In genomic region chr13:101946411-101946810, GRCh38 we compare ENCODE assay signal across 19 cellular contexts.
DNase-seq lines count a peak whose midpoint lies in the region; ATAC-seq lines count a peak whose summit lies in the region.
"Had no signal": no experiment of that assay in that cellular context is flagged by ENCODE, and none has a peak within 500 bp of the region (broad histone marks: within the 10 kb centered on the region; RNA-seq: fewer than 3 reads in every experiment).

No MANE protein-coding gene starts in this region.

- H2BK5ac ChIP-seq in trophoblast cell (ENCODE audit: low read depth, low read length, poor library complexity): no peak overlapping the region

- H3K4me3 ChIP-seq in trophoblast cell (ENCODE audit: low read depth, low read length) (no peak overlapping the region), HAP-1 (no peak overlapping the region)

- no peak overlapping the region for H3K27ac ChIP-seq in trophoblast cell (ENCODE audit: low read depth, low read length)

- intact Hi-C loops in left colon (cut with DNase I, micrococcal nuclease): no loop called here

- H3K23ac ChIP-seq in trophoblast cell (ENCODE audit: low read length): no peak overlapping the region

- H4K91ac ChIP-seq in trophoblast cell (ENCODE audit: low read depth, low read length): no peak overlapping the region

- H3K9me3 ChIP-seq in trophoblast cell (ENCODE audit: insufficient read depth, low read depth, low read length) (no peaks in the 10 kb centered on the region), HAP-1 (no peaks in the 10 kb centered on the region)

- H3K4ac ChIP-seq in trophoblast cell (ENCODE audit: low read depth, low read length): no peak overlapping the region

- DNase-seq in DMS 273 treated with DMSO at 0.1 percent for 48 hours (lab: John Stamatoyannopoulos, UW) (peak; percentile 93), NCI-H1694 treated with DMSO at 0.1 percent for 48 hours (lab: John Stamatoyannopoulos, UW) (peak; percentile 18), NCI-H69 (lab: John Stamatoyannopoulos, UW) (peak; percentile 67), trophoblast cell (no peak), left colon (no peak), HAP-1 (ENCODE audit: low spot score in 2 of 2) (no peak), HPDE6-E6E7 (ENCODE audit: extremely low spot score) (no peak)
- DNase-seq: ACHN; Calu3; CD4-positive, alpha-beta T cell; DMS153; DMS79 treated with DMSO at 0.1 percent for 48 hours; EL; GDM1; GOT3; HCEC 1CT; HFFc6; IMR-90; KBM-7 had no signal

- no peaks in the 10 kb centered on the region for H3K36me3 ChIP-seq in trophoblast cell (ENCODE audit: control insufficient read depth in 1 of 2, insufficient read depth in 2 of 2, low read length in 2 of 2)
- H3K36me3 ChIP-seq in HAP-1 (replicated peaks): no peaks in the 10 kb centered on the region

- H3K27me3 ChIP-seq in trophoblast cell (ENCODE audit: insufficient read depth, low read length) (no peaks in the 10 kb centered on the region), HAP-1 (ENCODE audit: low read depth) (no peaks in the 10 kb centered on the region)

- H3K79me2 ChIP-seq in trophoblast cell (ENCODE audit: control insufficient read depth, insufficient read depth, low read length, poor library complexity): no peaks in the 10 kb centered on the region

- peak overlapping the region; percentile 53 for H3K9ac ChIP-seq in trophoblast cell (ENCODE audit: low read length)

- H3K4me2 ChIP-seq in trophoblast cell (ENCODE audit: low read length): no peak overlapping the region

- H4K8ac ChIP-seq in trophoblast cell (ENCODE audit: low read depth, low read length): no peak overlapping the region

- no peak overlapping the region for H2BK12ac ChIP-seq in trophoblast cell (ENCODE audit: low read length)

- no peak overlapping the region for H3K14ac ChIP-seq in trophoblast cell (ENCODE audit: low read length)

- H2BK120ac ChIP-seq in trophoblast cell (ENCODE audit: insufficient read depth, low read length, poor library complexity): no peak overlapping the region

- no peaks in the 10 kb centered on the region for H3K4me1 ChIP-seq in trophoblast cell (ENCODE audit: control insufficient read depth in 1 of 2, insufficient read depth in 2 of 2, low read length in 2 of 2)
- H3K4me1 ChIP-seq in HAP-1: no peaks in the 10 kb centered on the region

- no peak overlapping the region for H2AFZ ChIP-seq in trophoblast cell (ENCODE audit: insufficient read depth, low read length, poor library complexity)

- H3K79me1 ChIP-seq in trophoblast cell (ENCODE audit: low read length): no peaks in the 10 kb centered on the region

- H3K18ac ChIP-seq in trophoblast cell (ENCODE audit: low read length): no peak overlapping the region

- no peak overlapping the region for H4K12ac ChIP-seq in trophoblast cell (ENCODE audit: low read depth, low read length)

- no peak for ATAC-seq in left colon

- no peak overlapping the region for H2AK5ac ChIP-seq in trophoblast cell (ENCODE audit: low read length)

- in situ Hi-C loops in HAP-1 (cut with MboI; ENCODE audit: low sequenced_read_pairs): loop anchor here (25.0 kb wide), 1 partner anchor 616 kb away; no protein-coding TSS in a partner anchor

Comparison
In these comparisons a context has a peak if more than half of its experiments do, and no peak if none do; other contexts are left out.
1. DNase-seq: peak in DMS 273 treated with DMSO at 0.1 percent for 48 hours (single experiment), NCI-H1694 treated with DMSO at 0.1 percent for 48 hours (single experiment) and NCI-H69 (single experiment); none in trophoblast cell (0 of 2), left colon (0 of 2), HAP-1 (0 of 2) and HPDE6-E6E7 (single experiment).